In genomic region chr5:124747770-124748686, GRCh38 we compare ENCODE assay signal across 8 cellular contexts. TPM values are rescaled to one million over a fixed set of nuclear protein-coding genes. Genes with fewer than 3 reads are reported as not detected.
DNase-seq lines count a peak whose midpoint lies in the region; ATAC-seq and FAIRE-seq lines count a peak whose summit lies in the region.

No MANE protein-coding gene starts in this region.

- FAIRE-seq in HTR-8/SVneo (lab: Jason Lieb, UNC): no peak

- DNase-seq in NCI-H2171 treated with DMSO at 0.1 percent for 48 hours (lab: John Stamatoyannopoulos, UW) (peak; percentile 55), NCI-H2171 (lab: John Stamatoyannopoulos, UW) (no peak), NCI-H82 treated with DMSO at 0.1 percent for 48 hours (lab: John Stamatoyannopoulos, UW; ENCODE audit: unreplicated experiment) (peak; percentile 57), dermis blood vessel endothelial cell (peak; percentile 63), memory B cell (ENCODE audit: low spot score in 2 of 2) (peak; percentile 44 to 73), HTR-8/SVneo (ENCODE audit: insufficient read length, low spot score) (no peak), LoVo (ENCODE audit: low spot score) (no peak)

- peaks cover 17% of the 10 kb centered on the region for H3K4me1 Mint-ChIP-seq in memory B cell

- H3K36me3 Mint-ChIP-seq in memory B cell: no peaks in the 10 kb centered on the region

- H3K27me3 Mint-ChIP-seq in memory B cell: no peaks in the 10 kb centered on the region

- no peaks in the 10 kb centered on the region for H3K9me3 Mint-ChIP-seq in memory B cell

- no peak overlapping the region for H3K4me3 Mint-ChIP-seq in memory B cell

- ATAC-seq in HG02885 (IDR thresholded peaks at IDR 0.05; ENCODE audit: poor library complexity, unreplicated experiment) (peak; percentile 66), memory B cell (ENCODE audit: low read depth) (peak; percentile 71)

- H3K27ac Mint-ChIP-seq in memory B cell: no peak overlapping the region

RNA-seq across cellular contexts. Expression of gene ZNF608, which starts 1.6 kb away (rescaled TPM):
- total RNA-seq in dermis blood vessel endothelial cell: 14.8 and 15.6 TPM in 2 replicates

Comparison
In these comparisons a context has a peak if more than half of its experiments do, and no peak if none do; other contexts are left out.
1. DNase-seq: peak in NCI-H2171 treated with DMSO at 0.1 percent for 48 hours (single experiment), NCI-H82 treated with DMSO at 0.1 percent for 48 hours (single experiment), dermis blood vessel endothelial cell (single experiment) and memory B cell (2 of 2); none in NCI-H2171 (single experiment), HTR-8/SVneo (single experiment) and LoVo (single experiment).